Comparison of ENCODE assay signal across 19 cellular contexts in the genomic region with DNA sequence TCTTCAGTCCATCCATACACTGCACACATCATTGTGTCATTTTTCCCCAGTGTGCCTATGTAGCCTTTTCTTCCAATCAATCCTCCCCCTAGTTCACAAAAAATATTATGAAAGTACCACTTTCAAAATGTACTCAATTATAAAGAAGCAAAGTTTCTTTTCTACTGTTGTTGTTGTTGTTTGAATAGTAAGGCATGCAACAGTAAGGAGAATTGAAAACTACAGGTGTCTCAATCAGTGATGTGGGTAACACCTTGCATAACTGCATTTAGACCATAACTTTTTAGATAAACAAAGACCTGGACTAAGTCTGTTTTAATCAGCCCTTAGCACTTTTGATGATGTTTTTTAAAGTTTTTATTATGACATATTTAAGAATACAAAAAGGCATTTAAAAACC.
DNase-seq lines count a peak whose midpoint lies in the region; ATAC-seq lines count a peak whose summit lies in the region.
"Had no signal": no experiment of that assay in that cellular context is flagged by ENCODE, and none has a peak within 500 bp of the region (broad histone marks: within the 10 kb centered on the region; RNA-seq: fewer than 3 reads in every experiment).

No MANE protein-coding gene starts in this region.

- no peak for DNase-seq in activated CD4-positive, alpha-beta T cell treated with anti-CD3 and anti-CD28 coated beads for 36 hours
- no peak for DNase-seq in activated CD4-positive, alpha-beta T cell treated with anti-CD3 and anti-CD28 coated beads for 4 hours
- no peak for DNase-seq in DMS114 treated with DMSO at 0.1 percent for 48 hours (lab: John Stamatoyannopoulos, UW; ENCODE audit: unreplicated experiment)
- DNase-seq in stimulated activated naive CD4-positive, alpha-beta T cell (lab: John Stamatoyannopoulos, UW), result no peak
- DNase-seq: AML-193; Caco-2; Calu3; CD4-positive, alpha-beta T cell; CD8-positive, alpha-beta T cell; DMS153; DMS53; DMS79; DND-41; EL; GDM1 had no signal

- H3K27ac Mint-ChIP-seq in activated CD4-positive, alpha-beta T cell treated with anti-CD3 and anti-CD28 coated beads for 36 hours, result peak overlapping the region; percentile 17
- H3K27ac Mint-ChIP-seq in IgD-negative memory B cell, result peak overlapping the region in 2 of 3 donors; percentile 1 to 91
- H3K27ac Mint-ChIP-seq: B cell; CD4-positive, alpha-beta T cell; CD8-positive, alpha-beta T cell had no signal

- no peaks in the 10 kb centered on the region for H3K9me3 Mint-ChIP-seq in activated CD4-positive, alpha-beta T cell treated with anti-CD3 and anti-CD28 coated beads for 36 hours (ENCODE audit: low read depth)
- peaks cover 0 to 3% (median 0%) of the 10 kb centered on the region in 3 donors for H3K9me3 Mint-ChIP-seq in IgD-negative memory B cell
- H3K9me3 Mint-ChIP-seq: CD4-positive, alpha-beta T cell; CD8-positive, alpha-beta T cell had no signal

- CTCF ChIA-PET in activated CD4-positive, alpha-beta T cell treated with anti-CD3 and anti-CD28 coated beads for 36 hours (lab: Charles Lee), result interaction anchor here (1.0 kb wide), 1 partner anchor 145 kb away, joined by 3 read pairs; no protein-coding TSS in a partner anchor

- no peak overlapping the region for H3K4me3 Mint-ChIP-seq in activated CD4-positive, alpha-beta T cell treated with anti-CD3 and anti-CD28 coated beads for 36 hours
- H3K4me3 Mint-ChIP-seq in IgD-negative memory B cell, result no peak overlapping the region
- H3K4me3 Mint-ChIP-seq: B cell; CD4-positive, alpha-beta T cell; CD8-positive, alpha-beta T cell had no signal

- POLR2A ChIA-PET in activated CD4-positive, alpha-beta T cell treated with anti-CD3 and anti-CD28 coated beads for 36 hours (lab: Charles Lee), result no interaction called here

- no peak for ATAC-seq in activated CD4-positive, alpha-beta T cell treated with anti-CD3 and anti-CD28 coated beads for 36 hours
- ATAC-seq: A549; CD8-positive, alpha-beta T cell; GM12878 had no signal

- H3K4me1 Mint-ChIP-seq in activated CD4-positive, alpha-beta T cell treated with anti-CD3 and anti-CD28 coated beads for 36 hours, result no peaks in the 10 kb centered on the region
- H3K4me1 Mint-ChIP-seq in IgD-negative memory B cell, result no peaks in the 10 kb centered on the region
- H3K4me1 Mint-ChIP-seq: B cell had no signal

- H3K36me3 Mint-ChIP-seq in activated CD4-positive, alpha-beta T cell treated with anti-CD3 and anti-CD28 coated beads for 36 hours (ENCODE audit: low read depth), result peaks cover 11% of the 10 kb centered on the region
- H3K36me3 Mint-ChIP-seq in IgD-negative memory B cell, result peaks cover 10% of the 10 kb centered on the region

- no peaks in the 10 kb centered on the region for H3K27me3 Mint-ChIP-seq in activated CD4-positive, alpha-beta T cell treated with anti-CD3 and anti-CD28 coated beads for 36 hours
- H3K27me3 Mint-ChIP-seq in IgD-negative memory B cell, result no peaks in the 10 kb centered on the region
- H3K27me3 Mint-ChIP-seq: B cell; CD4-positive, alpha-beta T cell had no signal

- intact Hi-C loops in activated CD4-positive, alpha-beta T cell treated with anti-CD3 and anti-CD28 coated beads for 36 hours (cut with DNase I, micrococcal nuclease), result no loop called here
